21 cellular contexts compared by ENCODE assay signal in genomic region chr11:132080121-132080520, GRCh38.
DNase-seq lines count a peak whose midpoint lies in the region; TF ChIP-seq lines count a peak whose summit lies in the region.
"Had no signal": no experiment of that assay in that cellular context is flagged by ENCODE, and none has a peak within 500 bp of the region (broad histone marks: within the 10 kb centered on the region; RNA-seq: fewer than 3 reads in every experiment).

No MANE protein-coding gene starts in this region.

- H2AFZ ChIP-seq in GM23248, result no peak overlapping the region

- no peak overlapping the region for H3K9ac ChIP-seq in GM23248
- no peak overlapping the region for H3K9ac ChIP-seq in skeletal muscle satellite cell (ENCODE audit: low read depth, low read length)
- H3K9ac ChIP-seq: BLaER1 had no signal

- H3K4me2 ChIP-seq in GM23248 (ENCODE audit: unreplicated experiment), result no peak overlapping the region
- H3K4me2 ChIP-seq in skeletal muscle satellite cell (ENCODE audit: low read length), result peak overlapping the region; percentile 4
- H3K4me2 ChIP-seq: BLaER1 had no signal

- H3K9me3 ChIP-seq in GM23248 (ENCODE audit: low read depth) (no peaks in the 10 kb centered on the region), MG63 (peaks cover 18% of the 10 kb centered on the region), esophagus muscularis mucosa (peaks cover 0 to 13% (median 4%) of the 10 kb centered on the region in 4 donors), skeletal muscle satellite cell (replicated peaks; ENCODE audit: low read length) (no peaks in the 10 kb centered on the region), esophagus squamous epithelium (peaks cover 0 to 24% (median 7%) of the 10 kb centered on the region in 3 donors)
- H3K9me3 ChIP-seq: BLaER1, SJCRH30 had no signal

- H3F3A ChIP-seq in GM23248 (ENCODE audit: insufficient read depth), result no peaks in the 10 kb centered on the region; the same call in 1 of the 2 replicates

- TF ChIP-seq CTCF in esophagus muscularis mucosa (IDR thresholded peaks at IDR 0.05), result no peak
- no peak for TF ChIP-seq CTCF in coronary artery (IDR thresholded peaks at IDR 0.05)
- no peak for TF ChIP-seq CTCF in esophagus squamous epithelium (IDR thresholded peaks at IDR 0.05)

- H3K9me2 ChIP-seq in GM23248 (ENCODE audit: insufficient read depth), result no peaks in the 10 kb centered on the region

- DNase-seq in GM23248, result peak; percentile 54
- DNase-seq in MG63, result peak; percentile 93
- DNase-seq in esophagus muscularis mucosa (ENCODE audit: extremely low spot score), result peak; percentile 34
- DNase-seq in NCI-H1417 (lab: John Stamatoyannopoulos, UW), result no peak
- no peak for DNase-seq in coronary artery (ENCODE audit: low spot score)
- DNase-seq in esophagus squamous epithelium (lab: John Stamatoyannopoulos, UW), result no peak
- DNase-seq: CD8-positive, alpha-beta T cell; DMS79; GDM1; NCI-H1092 treated with DMSO at 0.1 percent for 48 hours; NCI-H187; NCI-H345; NCI-H69; NK-92 treated with Interleukin-12 subunit alpha and Interleukin-12 subunit beta, amount 100 ng/mL, for 24 hours; RPMI8226; SJCRH30; SW 1271 had no signal

- H3K27me3 ChIP-seq in GM23248 (replicated peaks; ENCODE audit: insufficient read depth) (no peaks in the 10 kb centered on the region), MG63 (no peaks in the 10 kb centered on the region), esophagus muscularis mucosa (no peaks in the 10 kb centered on the region), skeletal muscle satellite cell (ENCODE audit: control insufficient read depth, insufficient read depth, low read length) (no peaks in the 10 kb centered on the region), esophagus squamous epithelium (peaks cover 0 to 3% (median 0%) of the 10 kb centered on the region in 4 donors)
- H3K27me3 ChIP-seq: BLaER1, SJCRH30 had no signal

- TF ChIP-seq POLR2A in esophagus muscularis mucosa (IDR thresholded peaks at IDR 0.05; ENCODE audit: low read depth) (no peak), esophagus squamous epithelium (IDR thresholded peaks at IDR 0.05) (no peak)

- intact Hi-C loops in esophagus muscularis mucosa (cut with DNase I) (no loop called here), esophagus squamous epithelium (cut with DNase I) (no loop called here)

- in situ Hi-C loops in GM23248 (cut with MboI), result no loop called here

- peaks cover 2% of the 10 kb centered on the region; the same call in 1 of the 2 replicates for H3K79me2 ChIP-seq in GM23248 (ENCODE audit: insufficient read depth)

- H3K27ac ChIP-seq in GM23248 (no peak overlapping the region), esophagus muscularis mucosa (replicated peaks in 1 of 4) (no peak overlapping the region), coronary artery (no peak overlapping the region), esophagus squamous epithelium (no peak overlapping the region)
- H3K27ac ChIP-seq: BLaER1, SJCRH30 had no signal

- H3K4me3 ChIP-seq in GM23248 (no peak overlapping the region), MG63 (no peak overlapping the region), esophagus muscularis mucosa (no peak overlapping the region), skeletal muscle satellite cell (ENCODE audit: low read length) (no peak overlapping the region), coronary artery (no peak overlapping the region), esophagus squamous epithelium (no peak overlapping the region)
- H3K4me3 ChIP-seq: BLaER1, GM12878, K562, SJCRH30 had no signal

- 77 to 94% methylated on average over 1 of the region's 1 CpG for WGBS in GM23248 (ENCODE audit: low coverage in 1 of 2, low lambda C conversion rate in 2 of 2, missing lambda C conversion rate in 2 of 2), 2 experiments
- 83% methylated on average over 1 of the region's 1 CpG for WGBS in esophagus muscularis mucosa
- WGBS in esophagus squamous epithelium, 2 donors, result 45% methylated on average over 1 of the region's 1 CpG; no CpG with 5 or more reads in 1 of the 2 donors

- TF ChIP-seq EP300 in esophagus muscularis mucosa (IDR thresholded peaks at IDR 0.05), result no peak

- H3K4me1 ChIP-seq in GM23248 (ENCODE audit: insufficient read depth) (peaks cover 14% of the 10 kb centered on the region), esophagus muscularis mucosa (no peaks in the 10 kb centered on the region), skeletal muscle satellite cell (ENCODE audit: control insufficient read depth, insufficient read depth, low read length) (peaks cover 20% of the 10 kb centered on the region), esophagus squamous epithelium (no peaks in the 10 kb centered on the region)
- H3K4me1 ChIP-seq: BLaER1, SJCRH30 had no signal

- H3K36me3 ChIP-seq in GM23248 (ENCODE audit: low read depth), result 0 out of 2 replicates have a peak, but pooled peaks cover 4% of the 10 kb centered on the region
- no peaks in the 10 kb centered on the region for H3K36me3 ChIP-seq in MG63
- no peaks in the 10 kb centered on the region for H3K36me3 ChIP-seq in esophagus muscularis mucosa
- H3K36me3 ChIP-seq in skeletal muscle satellite cell (ENCODE audit: insufficient read depth, low read length), result no peaks in the 10 kb centered on the region
- no peaks in the 10 kb centered on the region for H3K36me3 ChIP-seq in esophagus squamous epithelium
- H3K36me3 ChIP-seq: BLaER1, SJCRH30 had no signal

- H4K20me1 ChIP-seq in GM23248 (ENCODE audit: insufficient read depth), result no peaks in the 10 kb centered on the region
- H4K20me1 ChIP-seq: BLaER1 had no signal

Comparison
In these comparisons a context has a peak if more than half of its experiments do, and no peak if none do; other contexts are left out.
1. DNase-seq: peak in GM23248 (single experiment), MG63 (single experiment) and esophagus muscularis mucosa (single experiment); none in NCI-H1417 (0 of 3), coronary artery (single experiment) and esophagus squamous epithelium (single experiment).